8 cellular contexts compared by ENCODE assay signal in the genomic region with DNA sequence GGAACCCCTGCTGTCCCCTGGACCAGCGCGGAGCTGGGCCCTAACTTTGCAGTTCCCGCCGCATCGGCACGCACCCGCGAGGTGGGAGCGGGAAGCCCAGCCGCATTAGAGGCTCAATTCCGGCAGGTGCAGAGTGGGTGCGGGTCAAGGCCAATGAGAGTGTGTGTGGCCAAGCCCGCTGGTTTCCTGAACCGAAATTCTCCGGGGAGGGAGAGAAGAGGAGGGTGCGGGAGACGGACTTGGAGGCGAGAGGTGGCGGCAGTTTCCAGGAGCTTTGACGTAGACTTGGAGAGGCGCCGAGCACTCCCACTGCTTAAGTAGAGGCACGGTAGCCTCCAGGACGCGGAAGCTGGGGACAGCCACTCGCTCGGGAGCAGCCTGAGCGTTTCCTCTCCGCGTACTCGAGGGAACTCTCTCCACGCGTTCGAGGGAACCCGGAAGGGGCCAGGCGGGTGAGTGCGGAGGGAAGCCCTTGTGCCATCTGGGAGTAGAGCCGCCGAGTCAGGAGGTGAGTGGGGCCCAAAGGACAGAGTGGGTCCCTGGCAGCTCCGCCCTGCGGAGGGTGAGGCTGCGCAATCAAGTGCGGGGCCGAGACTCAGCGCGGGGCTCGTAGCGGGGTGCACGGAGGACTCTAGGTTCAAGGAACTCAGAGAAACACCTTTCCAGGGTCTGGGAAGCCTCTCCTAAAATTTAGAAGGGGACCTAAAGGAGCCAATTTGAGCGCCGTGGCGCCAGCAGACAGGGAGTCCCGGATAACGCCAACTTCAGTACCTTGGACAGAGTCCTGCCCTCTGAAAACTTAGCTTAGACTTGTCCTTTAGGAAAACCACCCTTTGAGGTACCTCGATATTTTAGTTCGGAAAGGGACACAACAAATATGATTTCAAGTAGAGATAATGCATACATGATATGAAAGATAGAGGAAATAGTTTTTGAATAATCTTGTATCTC. TPM values are rescaled to one million over a fixed set of nuclear protein-coding genes. Genes with fewer than 3 reads are reported as not detected.
DNase-seq lines count a peak whose midpoint lies in the region; ATAC-seq and TF ChIP-seq lines count a peak whose summit lies in the region.

A gene (plus strand): TSS at position 413 of the 951 bp plus-strand sequence. CDS start 1,750 bp downstream, outside the sequence.

- H3K27me3 ChIP-seq in heart left ventricle (peaks cover 0 to 32% (median 22%) of the 10 kb centered on the region in 9 donors), ovary (no peaks in the 10 kb centered on the region), transverse colon (peaks cover 25% of the 10 kb centered on the region)

- H3K4me1 ChIP-seq in heart left ventricle (peaks cover 0 to 8% (median 0%) of the 10 kb centered on the region in 12 donors), ovary (ENCODE audit: insufficient read depth) (no peaks in the 10 kb centered on the region), transverse colon (no peaks in the 10 kb centered on the region)

- ATAC-seq in heart left ventricle = peak in 2 of 4 donors; percentile 73 to 76

- TF ChIP-seq EP300 in ovary (IDR thresholded peaks at IDR 0.05) (no peak), transverse colon (IDR thresholded peaks at IDR 0.05; ENCODE audit: low read depth) (no peak)

- H3K9me3 ChIP-seq in heart left ventricle (no peaks in the 10 kb centered on the region), ovary (peaks cover 0 to 4% of the 10 kb centered on the region in 2 donors), transverse colon (no peaks in the 10 kb centered on the region)

- TF ChIP-seq POLR2A in heart left ventricle (IDR thresholded peaks at IDR 0.05) (no peak), ovary (IDR thresholded peaks at IDR 0.05) (no peak), transverse colon (IDR thresholded peaks at IDR 0.05) (no peak)

- WGBS in heart left ventricle, 4 donors = 3 to 4% (median 3%) methylated on average over 47 to 56 of the region's 56 CpGs
- WGBS in ovary, 3 donors = 1 to 3% (median 2%) methylated on average over 47 to 56 of the region's 56 CpGs
- WGBS in transverse colon (ENCODE audit: low coverage in 1 of 2), 2 donors = 6 to 40% methylated on average over 2 to 48 of the region's 56 CpGs

- H3K36me3 ChIP-seq in heart left ventricle (no peaks in the 10 kb centered on the region), ovary (no peaks in the 10 kb centered on the region), transverse colon (no peaks in the 10 kb centered on the region)

- intact Hi-C loops in heart left ventricle (cut with DNase I) (no loop called here), cardiac septum (cut with DNase I) (no loop called here), ovary (cut with DNase I) (no loop called here), transverse colon (cut with DNase I; ENCODE audit: low total_unique reads) (no loop called here)

- H3K27ac ChIP-seq in heart left ventricle (no peak within 1 kb of the TSS), ovary (no peak within 1 kb of the TSS), transverse colon (no peak within 1 kb of the TSS)

- DNase-seq in heart left ventricle (peak; percentile 23 to 49 (median 32)), cardiac septum (ENCODE audit: low spot score) (no peak), SK-MEL-5 (ENCODE audit: low read depth, low spot score) (peak; percentile 53), fibroblast of peridontal ligament (ENCODE audit: extremely low read depth) (peak; percentile 73), ovary (peak in 3 of 5 donors; percentile 22 to 31 (median 25)), T-helper 9 cell (no peak), transverse colon (no peak)
- no peak for DNase-seq in effector CD8-positive, alpha-beta T cell (lab: John Stamatoyannopoulos, UW)

- TF ChIP-seq CTCF in heart left ventricle (IDR thresholded peaks at IDR 0.05) = no peak
- no peak for TF ChIP-seq CTCF in ovary (IDR thresholded peaks at IDR 0.05)
- no peak for TF ChIP-seq CTCF in transverse colon (IDR thresholded peaks at IDR 0.05)

- in situ Hi-C loops in SK-MEL-5 (cut with HindIII; ENCODE audit: low pct_unique_long_range_greater_than_20kb, low sequenced_read_pairs) = no loop called here
- in situ Hi-C loops in transverse colon (cut with MboI; ENCODE audit: low pct_ligation_motif_present in 1 of 4, low pct_unique_long_range_greater_than_20kb in 1 of 4, low sequenced_read_pairs in 3 of 4) = no loop called here

- peak within 1 kb of the TSS in 2 of 12 donors; percentile 19 to 21 for H3K4me3 ChIP-seq in heart left ventricle
- no peak within 1 kb of the TSS for H3K4me3 ChIP-seq in ovary
- H3K4me3 ChIP-seq in transverse colon = no peak within 1 kb of the TSS

RNA-seq across cellular contexts. Expression of the gene that starts here (rescaled TPM):
- total RNA-seq in heart left ventricle (1 to 10 TPM in 2 of 9 donors, under 1 TPM in 1, not detected in 6; 0.56 to 3.4 (median 1.4) TPM), cardiac septum (1.9 TPM), ovary (not detected), transverse colon (not detected)
- polyA plus RNA-seq in heart left ventricle (not detected), ovary (not detected)
- not detected in 2 replicates for total RNA-seq in SK-MEL-5 (2014; rRNA removed; shearing (Covaris generic))
- not detected in 2 replicates for polyA plus RNA-seq in SK-MEL-5 (2015; cell fraction: cytosol; rRNA removed)
- polyA plus RNA-seq in SK-MEL-5 (2015; cell fraction: nucleus; rRNA removed) = not detected in 2 replicates

Comparison
In these comparisons a context has a peak if more than half of its experiments do, and no peak if none do; other contexts are left out.
1. DNase-seq: peak in heart left ventricle (5 of 5) and fibroblast of peridontal ligament (single experiment); none in cardiac septum (single experiment), effector CD8-positive, alpha-beta T cell (single experiment), T-helper 9 cell (single experiment) and transverse colon (single experiment).
2. Peak in DNase-seq in SK-MEL-5; RNA of the gene not detected or under 1 TPM.
3. Peak in DNase-seq in ovary; RNA of the gene not detected or under 1 TPM.